In genomic region chr11:129815596-129816461, GRCh38 we compare ENCODE assay signal across 8 cellular contexts. TPM values are rescaled to one million over a fixed set of nuclear protein-coding genes. Genes with fewer than 3 reads are reported as not detected.
DNase-seq lines count a peak whose midpoint lies in the region; ATAC-seq and TF ChIP-seq lines count a peak whose summit lies in the region.

Gene TMEM45B (plus strand): TSS chr11:129815848. CDS start chr11:129852483, 36,635 bp downstream.

- H3K4me3 Mint-ChIP-seq in osteocyte (ENCODE audit: unreplicated experiment): peak within 1 kb of the TSS; percentile 30

- peak; percentile 85 for DNase-seq in HT-29 (ENCODE audit: low spot score)
- peak; percentile 11 to 25 for DNase-seq in activated CD4-positive, alpha-beta T cell treated with anti-CD3 and anti-CD28 coated beads for 4 hours
- no peak for DNase-seq in epithelial cell of prostate (ENCODE audit: low read depth, low spot score)
- DNase-seq in osteocyte (ENCODE audit: extremely low spot score, unreplicated experiment): no peak
- no peak for DNase-seq in pons (ENCODE audit: low spot score)

- TF ChIP-seq CTCF in osteocyte (IDR thresholded peaks at IDR 0.05): no peak

- H3K27me3 Mint-ChIP-seq in osteocyte (ENCODE audit: unreplicated experiment): peaks cover 57% of the 10 kb centered on the region

- no peaks in the 10 kb centered on the region for H3K36me3 Mint-ChIP-seq in osteocyte (ENCODE audit: unreplicated experiment)

- H3K27ac ChIP-seq in epithelial cell of prostate: peak within 1 kb of the TSS; percentile 99

- no peak within 1 kb of the TSS for H3K27ac Mint-ChIP-seq in osteocyte (ENCODE audit: unreplicated experiment)

- no peaks in the 10 kb centered on the region for H3K9me3 Mint-ChIP-seq in osteocyte (ENCODE audit: unreplicated experiment)

- no peak for ATAC-seq in GM21515 (IDR thresholded peaks at IDR 0.05; ENCODE audit: unreplicated experiment)
- no peak for ATAC-seq in GM19452 (IDR thresholded peaks at IDR 0.05; ENCODE audit: unreplicated experiment)
- no peak for ATAC-seq in GM19324 (IDR thresholded peaks at IDR 0.05; ENCODE audit: low FRiP score, unreplicated experiment)

- peaks cover 14% of the 10 kb centered on the region for H3K4me1 Mint-ChIP-seq in osteocyte (ENCODE audit: unreplicated experiment)

RNA-seq across cellular contexts. Expression of gene TMEM45B, which starts in this region (rescaled TPM):
- 35.7 and 52.9 TPM in 2 replicates for total RNA-seq in HT-29 (2014; rRNA removed; shearing (Covaris generic))
- not detected in 2 replicates for total RNA-seq in osteocyte

Comparison
In these comparisons a context has a peak if more than half of its experiments do, and no peak if none do; other contexts are left out.
1. RNA of gene TMEM45B (total RNA-seq): 35.7 to 52.9 TPM in HT-29; not detected in osteocyte; every median in the first group is over 10 times any median in the second.
2. DNase-seq: peak in HT-29 (single experiment) and activated CD4-positive, alpha-beta T cell treated with anti-CD3 and anti-CD28 coated beads for 4 hours (2 of 2); none in epithelial cell of prostate (single experiment), osteocyte (single experiment) and pons (single experiment).